Comparison of ENCODE assay signal across 28 cellular contexts in genomic region chr6:100673641-100674040, GRCh38.
"Had no signal": no experiment of that assay in that cellular context is flagged by ENCODE, and none has a peak within 500 bp of the region (broad histone marks: within the 10 kb centered on the region; RNA-seq: fewer than 3 reads in every experiment).

No MANE protein-coding gene starts in this region.

- H3K4me3 Mint-ChIP-seq: activated CD8-positive, alpha-beta memory T cell treated with anti-CD3 and anti-CD28 coated beads, Interleukin-2, amount 10 ng/mL, durations not matched to agents 7 days and 5 days; activated CD8-positive, alpha-beta T cell treated with anti-CD3 and anti-CD28 coated beads, Interleukin-2, amount 10 ng/mL, durations not matched to agents 7 days and 5 days; activated naive CD4-positive, alpha-beta T cell treated with anti-CD3 and anti-CD28 coated beads, Interleukin-2, amount 50 U/mL, for 24 hours; activated naive CD8-positive, alpha-beta T cell treated with anti-CD3 and anti-CD28 coated beads, Interleukin-2, amount 50 U/mL, for 24 hours; naive thymus-derived CD8-positive, alpha-beta T cell; neural crest cell; stimulated activated naive B cell treated with anti-CD40 and anti-IgM and Interleukin-4, amounts not matched to agents 10 μg/mL and 1 μg/mL and 100 μg/mL, for 72 hours; T-helper 17 cell had no signal

- H3K4me1 Mint-ChIP-seq: activated CD8-positive, alpha-beta memory T cell treated with anti-CD3 and anti-CD28 coated beads, Interleukin-2, amount 10 ng/mL, durations not matched to agents 7 days and 5 days; activated naive CD4-positive, alpha-beta T cell treated with anti-CD3 and anti-CD28 coated beads, Interleukin-2, amount 50 U/mL, for 24 hours; activated naive CD8-positive, alpha-beta T cell treated with anti-CD3 and anti-CD28 coated beads, Interleukin-2, amount 50 U/mL, for 24 hours; naive thymus-derived CD8-positive, alpha-beta T cell; stimulated activated naive B cell treated with anti-CD40 and anti-IgM and Interleukin-4, amounts not matched to agents 10 μg/mL and 1 μg/mL and 100 μg/mL, for 72 hours; T-helper 17 cell had no signal

- DNase-seq: activated CD4-positive, alpha-beta T cell treated with anti-CD3 and anti-CD28 coated beads for 1 hour; activated CD8-positive, alpha-beta memory T cell treated with anti-CD3 and anti-CD28 coated beads, Interleukin-2, amount 10 ng/mL, durations not matched to agents 7 days and 5 days; activated CD8-positive, alpha-beta T cell treated with anti-CD3 and anti-CD28 coated beads, Interleukin-2, amount 10 ng/mL, durations not matched to agents 7 days and 5 days; activated naive CD8-positive, alpha-beta T cell treated with anti-CD3 and anti-CD28 coated beads, Interleukin-2, amount 50 U/mL, for 24 hours; activated T-cell treated with anti-CD3 and anti-CD28 coated beads, Interleukin-2, amount 50 U/mL, for 48 hours; amygdala; central memory CD4-positive, alpha-beta T cell; foreskin fibroblast; heart left ventricle; hypothalamus; islet precursor cell; left colon; midbrain; naive thymus-derived CD8-positive, alpha-beta T cell; posterior cingulate gyrus; right cardiac atrium; stimulated activated CD4-positive, alpha-beta T cell treated with anti-CD3 and anti-CD28 coated beads, Interleukin-15, amount 100 ng/mL, for 24 hours; stimulated activated CD4-positive, alpha-beta T cell treated with anti-CD3 and anti-CD28 coated beads, Interleukin-2, amount 100 ng/mL, for 24 hours; stimulated activated naive B cell treated with anti-CD40 and anti-IgM and Interleukin-4, amounts not matched to agents 10 μg/mL and 1 μg/mL and 100 μg/mL, for 72 hours; T-helper 17 cell; T1000; tibial artery; upper lobe of right lung had no signal

- H3K9me3 ChIP-seq: suprapubic skin, tibial artery, upper lobe of right lung had no signal

- H3K9me3 Mint-ChIP-seq: activated naive CD4-positive, alpha-beta T cell treated with anti-CD3 and anti-CD28 coated beads, Interleukin-2, amount 50 U/mL, for 24 hours; activated naive CD8-positive, alpha-beta T cell treated with anti-CD3 and anti-CD28 coated beads, Interleukin-2, amount 50 U/mL, for 24 hours; activated T-helper 2 cell treated with anti-CD3 and anti-CD28 coated beads, Interferon-gamma antibody, Interleukin-2, Interleukin-4, amounts not matched to agents 10 μg/mL and 5 μg/mL and 100 μg/mL, durations not matched to agents 14 hours and 24 hours and 36 hours; naive thymus-derived CD8-positive, alpha-beta T cell; neural crest cell; stimulated activated naive B cell treated with anti-CD40 and anti-IgM and Interleukin-4, amounts not matched to agents 10 μg/mL and 1 μg/mL and 100 μg/mL, for 72 hours had no signal

- H3K36me3 ChIP-seq: breast epithelium, suprapubic skin, upper lobe of right lung had no signal

- H3K27me3 ChIP-seq: breast epithelium, heart left ventricle, suprapubic skin, tibial artery, upper lobe of right lung had no signal

- H3K27ac Mint-ChIP-seq: activated CD8-positive, alpha-beta memory T cell treated with anti-CD3 and anti-CD28 coated beads, Interleukin-2, amount 10 ng/mL, durations not matched to agents 7 days and 5 days; activated CD8-positive, alpha-beta T cell treated with anti-CD3 and anti-CD28 coated beads, Interleukin-2, amount 10 ng/mL, durations not matched to agents 7 days and 5 days; activated naive CD4-positive, alpha-beta T cell treated with anti-CD3 and anti-CD28 coated beads, Interleukin-2, amount 50 U/mL, for 24 hours; activated naive CD8-positive, alpha-beta T cell treated with anti-CD3 and anti-CD28 coated beads, Interleukin-2, amount 50 U/mL, for 24 hours; activated T-helper 2 cell treated with anti-CD3 and anti-CD28 coated beads, Interferon-gamma antibody, Interleukin-2, Interleukin-4, amounts not matched to agents 10 μg/mL and 5 μg/mL and 100 μg/mL, durations not matched to agents 14 hours and 24 hours and 36 hours; naive thymus-derived CD8-positive, alpha-beta T cell; stimulated activated naive B cell treated with anti-CD40 and anti-IgM and Interleukin-4, amounts not matched to agents 10 μg/mL and 1 μg/mL and 100 μg/mL, for 72 hours; T-helper 17 cell had no signal

- H3K27me3 Mint-ChIP-seq: activated CD8-positive, alpha-beta memory T cell treated with anti-CD3 and anti-CD28 coated beads, Interleukin-2, amount 10 ng/mL, durations not matched to agents 7 days and 5 days; activated naive CD4-positive, alpha-beta T cell treated with anti-CD3 and anti-CD28 coated beads, Interleukin-2, amount 50 U/mL, for 24 hours; activated naive CD8-positive, alpha-beta T cell treated with anti-CD3 and anti-CD28 coated beads, Interleukin-2, amount 50 U/mL, for 24 hours; naive thymus-derived CD8-positive, alpha-beta T cell; stimulated activated naive B cell treated with anti-CD40 and anti-IgM and Interleukin-4, amounts not matched to agents 10 μg/mL and 1 μg/mL and 100 μg/mL, for 72 hours; T-helper 17 cell had no signal

- H3K4me3 ChIP-seq: breast epithelium, heart left ventricle, suprapubic skin, tibial artery, upper lobe of right lung had no signal

- H3K4me1 ChIP-seq: breast epithelium, heart left ventricle, suprapubic skin, tibial artery, upper lobe of right lung had no signal

- H3K27ac ChIP-seq: breast epithelium, heart left ventricle, suprapubic skin, tibial artery, upper lobe of right lung had no signal
